8 cellular contexts compared by ENCODE assay signal in genomic region chr7:135662373-135663114, GRCh38. TPM values are rescaled to one million over a fixed set of nuclear protein-coding genes. Genes with fewer than 3 reads are reported as not detected.
DNase-seq lines count a peak whose midpoint lies in the region; ATAC-seq and TF ChIP-seq lines count a peak whose summit lies in the region.

STMP1 (plus strand) TSS chr7:135662514.

- intact Hi-C loops in aorta (cut with DNase I), result loop anchor here (1.0 to 5.0 kb wide), 7 partner anchors 50 to 346 kb away; partner anchors contain the start of genes MTPN (in 2 of the 2) and FAM180A (in 1 of the 2)

- DNase-seq in NCI-H2029 (lab: John Stamatoyannopoulos, UW) (peak; percentile 87), T-helper 9 cell (peak; percentile 98), astrocyte of the cerebellum (ENCODE audit: low read depth) (peak; percentile 90), hepatic stellate cell (ENCODE audit: low spot score) (peak; percentile 91), renal cortical epithelial cell (ENCODE audit: low read depth) (peak; percentile 83), aorta (peak; percentile 98 to 99)

- H3K4me3 ChIP-seq in astrocyte of the cerebellum (ENCODE audit: low read depth, low read length) (peak within 1 kb of the TSS; percentile 83), aorta (ENCODE audit: low read length in 2 of 2) (peak within 1 kb of the TSS; percentile 82 to 92)

- H3K9me3 ChIP-seq in aorta (ENCODE audit: control insufficient read depth, low read length), result no peaks in the 10 kb centered on the region

- WGBS in aorta, 2 donors, result 0 to 1% methylated on average over 41 to 60 of the region's 60 CpGs

- H3K4me1 ChIP-seq in aorta (ENCODE audit: control insufficient read depth in 1 of 2, insufficient read depth in 2 of 2, low read length in 2 of 2), result peaks cover 0 to 3% of the 10 kb centered on the region in 2 donors

- peak within 1 kb of the TSS; percentile 25 to 97 for H3K27ac ChIP-seq in aorta (ENCODE audit: low read depth in 1 of 2, low read length in 2 of 2)

- TF ChIP-seq CTCF in astrocyte of the cerebellum (IDR thresholded peaks at IDR 0.05; ENCODE audit: low read depth, low read length, missing control alignments), result peak; percentile 74

- ATAC-seq in GM18511 (IDR thresholded peaks at IDR 0.05; ENCODE audit: unreplicated experiment) (peak; percentile 93), HG02981 (IDR thresholded peaks at IDR 0.05; ENCODE audit: unreplicated experiment) (peak; percentile 91), aorta (ENCODE audit: low FRiP score) (peak; percentile 100)

- in situ Hi-C loops in astrocyte of the cerebellum (cut with HindIII; ENCODE audit: low sequenced_read_pairs), result loop anchor here (5.0 kb wide), 1 partner anchor 35 kb away; no protein-coding TSS in a partner anchor

- H3K27me3 ChIP-seq in aorta (ENCODE audit: control insufficient read depth in 1 of 2, insufficient read depth in 2 of 2, low read length in 1 of 2), result no peaks in the 10 kb centered on the region

- no peaks in the 10 kb centered on the region for H3K36me3 ChIP-seq in aorta (ENCODE audit: control insufficient read depth in 1 of 2, insufficient read depth in 2 of 2, low read length in 1 of 2)

RNA-seq across cellular contexts. Expression of gene STMP1, which starts in this region (rescaled TPM):
- 11.1 and 28.1 TPM in 2 replicates for total RNA-seq in renal cortical epithelial cell
- total RNA-seq in aorta, result 10 to 100 TPM; 29.8 to 42.6 TPM
- polyA plus RNA-seq in aorta, result 10 to 100 TPM; 31.5 to 43.3 TPM

Comparison
In these comparisons a context has a peak if more than half of its experiments do, and no peak if none do; other contexts are left out.
1. Peak in every context shown above with its lines: DNase-seq, ATAC-seq, H3K4me3 ChIP-seq and H3K27ac ChIP-seq.